Comparison of ENCODE assay signal across 8 cellular contexts in genomic region chr5:153551537-153552079, GRCh38.
DNase-seq lines count a peak whose midpoint lies in the region; ATAC-seq and TF ChIP-seq lines count a peak whose summit lies in the region.

No MANE protein-coding gene starts in this region.

- no peak overlapping the region for H2BK120ac ChIP-seq in trophoblast cell (ENCODE audit: insufficient read depth, low read length, poor library complexity)

- no peak overlapping the region for H3K18ac ChIP-seq in trophoblast cell (ENCODE audit: low read length)

- no peak overlapping the region; the same call in 1 of the 2 replicates for H3K4me3 ChIP-seq in PC-9
- H3K4me3 ChIP-seq in fibroblast of lung (replicated peaks in 1 of 4; ENCODE audit: control extremely low read depth in 1 of 4, insufficient read depth in 1 of 4, low read depth in 3 of 4, low read length in 4 of 4), result no peak overlapping the region
- no peak overlapping the region for H3K4me3 ChIP-seq in trophoblast cell (ENCODE audit: low read depth, low read length)
- H3K4me3 ChIP-seq in testis, result no peak overlapping the region

- no peak overlapping the region for H3K9ac ChIP-seq in fibroblast of lung (ENCODE audit: insufficient read depth, low read length)
- H3K9ac ChIP-seq in trophoblast cell (ENCODE audit: low read length), result no peak overlapping the region

- no peak overlapping the region for H4K8ac ChIP-seq in trophoblast cell (ENCODE audit: low read depth, low read length)

- peak overlapping the region; percentile 21 for H3K4me2 ChIP-seq in PC-9
- H3K4me2 ChIP-seq in fibroblast of lung (ENCODE audit: extremely low read depth, insufficient read depth, low read length), result peak overlapping the region; percentile 61
- H3K4me2 ChIP-seq in trophoblast cell (ENCODE audit: low read length), result peak overlapping the region; percentile 12

- H3K23ac ChIP-seq in trophoblast cell (ENCODE audit: low read length), result no peak overlapping the region

- H3K79me1 ChIP-seq in trophoblast cell (ENCODE audit: low read length), result peaks cover 6% of the 10 kb centered on the region

- no peak overlapping the region for H4K12ac ChIP-seq in trophoblast cell (ENCODE audit: low read depth, low read length)

- intact Hi-C loops in PC-9 (cut with micrococcal nuclease; ENCODE audit: unreplicated experiment), result loop anchor here (1.0 kb wide), 2 partner anchors 11 to 78 kb away; no protein-coding TSS in a partner anchor
- intact Hi-C loops in testis (cut with DNase I; ENCODE audit: low total_unique reads), result no loop called here

- ATAC-seq in HG03097 (IDR thresholded peaks at IDR 0.05; ENCODE audit: low FRiP score, unreplicated experiment), result no peak

- POLR2A ChIA-PET in PC-9 (lab: Charles Lee; ENCODE audit: unreplicated experiment), result no interaction called here

- no peaks in the 10 kb centered on the region for H4K20me1 ChIP-seq in PC-9 (ENCODE audit: insufficient read depth)
- no peaks in the 10 kb centered on the region for H4K20me1 ChIP-seq in fibroblast of lung (ENCODE audit: control insufficient read depth, extremely low read depth, insufficient read depth, low read length)

- H3K4me1 ChIP-seq in PC-9 (replicated peaks; ENCODE audit: insufficient read depth) (peaks cover 14% of the 10 kb centered on the region), fibroblast of lung (ENCODE audit: control insufficient read depth, extremely low read depth, insufficient read depth, low read length) (peaks cover 11% of the 10 kb centered on the region), trophoblast cell (ENCODE audit: control insufficient read depth in 1 of 2, insufficient read depth in 2 of 2, low read length in 2 of 2) (peaks cover 2% of the 10 kb centered on the region in 2 experiments), testis (no peaks in the 10 kb centered on the region)

- H2AFZ ChIP-seq in PC-9 (no peak overlapping the region), fibroblast of lung (ENCODE audit: low read length) (peak overlapping the region; percentile 3), trophoblast cell (ENCODE audit: insufficient read depth, low read length, poor library complexity) (no peak overlapping the region)

- H2BK12ac ChIP-seq in trophoblast cell (ENCODE audit: low read length), result peak overlapping the region; percentile 89

- WGBS in trophoblast cell (ENCODE audit: extremely low coverage, insufficient coverage, insufficient read length), result no CpG with 5 or more reads among the region's 1 CpG
- WGBS in testis, 2 donors, result 32 to 33% methylated on average over 1 of the region's 1 CpG

- H3K27ac ChIP-seq in PC-9, result peak overlapping the region; percentile 48
- H3K27ac ChIP-seq in fibroblast of lung (ENCODE audit: insufficient read depth, low read length), result peak overlapping the region; percentile 71
- H3K27ac ChIP-seq in trophoblast cell (ENCODE audit: low read depth, low read length), result peak overlapping the region; percentile 41
- no peak overlapping the region for H3K27ac ChIP-seq in testis

- no peak overlapping the region for H3K4ac ChIP-seq in trophoblast cell (ENCODE audit: low read depth, low read length)

- H3F3A ChIP-seq in PC-9 (ENCODE audit: insufficient read depth, low read depth), result no peaks in the 10 kb centered on the region

- H3K27me3 ChIP-seq in PC-9 (ENCODE audit: insufficient read depth, low read depth) (no peaks in the 10 kb centered on the region), fibroblast of lung (ENCODE audit: control insufficient read depth, insufficient read depth, low read length) (no peaks in the 10 kb centered on the region), trophoblast cell (ENCODE audit: insufficient read depth, low read length) (no peaks in the 10 kb centered on the region), testis (no peaks in the 10 kb centered on the region)

- BruUV-seq in PC-9 (replicated peaks; lab: Mats Ljungman, UMichigan), result no TSS peak

- no peaks in the 10 kb centered on the region for H3K9me2 ChIP-seq in PC-9 (ENCODE audit: insufficient read depth)

- peak; percentile 95 for DNase-seq in ELR (ENCODE audit: low read depth)
- peak in 1 of 2 experiments; percentile 51 for DNase-seq in PC-9
- peak; percentile 90 to 98 for DNase-seq in fibroblast of lung (ENCODE audit: low read depth in 2 of 2)
- DNase-seq in trophoblast cell, result no peak
- no peak for DNase-seq in ureter (ENCODE audit: low spot score)
- DNase-seq in testis, result no peak
- DNase-seq in NCI-H526 treated with DMSO at 0.1 percent for 48 hours (lab: John Stamatoyannopoulos, UW), result no peak

- H4K91ac ChIP-seq in trophoblast cell (ENCODE audit: low read depth, low read length), result no peak overlapping the region

- H3K36me3 ChIP-seq in PC-9 (ENCODE audit: low read depth) (no peaks in the 10 kb centered on the region), fibroblast of lung (ENCODE audit: control insufficient read depth, insufficient read depth, low read length) (no peaks in the 10 kb centered on the region), trophoblast cell (ENCODE audit: control insufficient read depth in 1 of 2, insufficient read depth in 2 of 2, low read length in 2 of 2) (no peaks in the 10 kb centered on the region), testis (ENCODE audit: low read depth, missing control alignments) (no peaks in the 10 kb centered on the region)

- H3K9me3 ChIP-seq in PC-9 (ENCODE audit: insufficient read depth, low read depth) (no peaks in the 10 kb centered on the region), fibroblast of lung (ENCODE audit: control insufficient read depth, insufficient read depth, low read depth, low read length) (no peaks in the 10 kb centered on the region), trophoblast cell (ENCODE audit: insufficient read depth, low read depth, low read length) (no peaks in the 10 kb centered on the region), testis (no peaks in the 10 kb centered on the region)

- no peak overlapping the region for H2BK5ac ChIP-seq in trophoblast cell (ENCODE audit: low read depth, low read length, poor library complexity)

- no peak for TF ChIP-seq POLR2A in testis (IDR thresholded peaks at IDR 0.05)

- TF ChIP-seq CTCF in PC-9 (conservative IDR thresholded peaks at IDR 0.05), result no peak
- TF ChIP-seq CTCF in fibroblast of lung (conservative IDR thresholded peaks at IDR 0.05 in 1 of 2, IDR thresholded peaks at IDR 0.05 in 1 of 2; ENCODE audit: low read depth in 1 of 2, low read length in 2 of 2), result no peak
- TF ChIP-seq CTCF in testis (IDR thresholded peaks at IDR 0.05), result no peak

- H3K14ac ChIP-seq in trophoblast cell (ENCODE audit: low read length), result no peak overlapping the region

- H2AK5ac ChIP-seq in trophoblast cell (ENCODE audit: low read length), result no peak overlapping the region

- CTCF ChIA-PET in PC-9 (lab: Charles Lee), result no interaction called here

- no peaks in the 10 kb centered on the region for H3K79me2 ChIP-seq in PC-9 (ENCODE audit: low read depth)
- H3K79me2 ChIP-seq in fibroblast of lung (ENCODE audit: control insufficient read depth, insufficient read depth, low read length), result no peaks in the 10 kb centered on the region
- no peaks in the 10 kb centered on the region for H3K79me2 ChIP-seq in trophoblast cell (ENCODE audit: control insufficient read depth, insufficient read depth, low read length, poor library complexity)

Comparison
In these comparisons a context has a peak if more than half of its experiments do, and no peak if none do; other contexts are left out.
1. DNase-seq: peak in ELR (single experiment) and fibroblast of lung (2 of 2); none in trophoblast cell (0 of 2), ureter (single experiment), testis (single experiment) and NCI-H526 treated with DMSO at 0.1 percent for 48 hours (single experiment).
2. H3K27ac ChIP-seq: peak in PC-9 (single experiment), fibroblast of lung (single experiment) and trophoblast cell (single experiment); none in testis (0 of 2).
3. Peak in every context shown above with its lines, with median percentiles within 50 percentile points of each other: H3K4me2 ChIP-seq.